1 cellular context compared by ENCODE assay signal in the genomic region with DNA sequence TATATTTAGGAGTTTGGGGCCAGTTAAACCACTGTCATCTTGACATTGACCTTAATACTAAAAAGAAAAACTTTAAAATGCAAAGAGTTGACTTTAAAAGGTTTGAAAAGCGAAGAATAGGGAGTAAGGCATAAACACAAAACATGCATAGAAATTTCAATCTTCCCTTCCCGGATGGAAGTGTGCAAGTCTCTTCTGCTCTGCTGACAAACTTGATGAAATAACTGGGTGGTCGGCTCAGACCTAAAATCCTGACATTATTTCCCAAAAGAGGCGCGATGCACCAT.
TF ChIP-seq lines count a peak whose summit lies in the region.

No MANE protein-coding gene starts in this region.

TF ChIP-seq in A549, 52 proteins besides CTCF, POLR2A, EP300 and RAD21 (continued from another document):
- TF ChIP-seq, protein P1, sequence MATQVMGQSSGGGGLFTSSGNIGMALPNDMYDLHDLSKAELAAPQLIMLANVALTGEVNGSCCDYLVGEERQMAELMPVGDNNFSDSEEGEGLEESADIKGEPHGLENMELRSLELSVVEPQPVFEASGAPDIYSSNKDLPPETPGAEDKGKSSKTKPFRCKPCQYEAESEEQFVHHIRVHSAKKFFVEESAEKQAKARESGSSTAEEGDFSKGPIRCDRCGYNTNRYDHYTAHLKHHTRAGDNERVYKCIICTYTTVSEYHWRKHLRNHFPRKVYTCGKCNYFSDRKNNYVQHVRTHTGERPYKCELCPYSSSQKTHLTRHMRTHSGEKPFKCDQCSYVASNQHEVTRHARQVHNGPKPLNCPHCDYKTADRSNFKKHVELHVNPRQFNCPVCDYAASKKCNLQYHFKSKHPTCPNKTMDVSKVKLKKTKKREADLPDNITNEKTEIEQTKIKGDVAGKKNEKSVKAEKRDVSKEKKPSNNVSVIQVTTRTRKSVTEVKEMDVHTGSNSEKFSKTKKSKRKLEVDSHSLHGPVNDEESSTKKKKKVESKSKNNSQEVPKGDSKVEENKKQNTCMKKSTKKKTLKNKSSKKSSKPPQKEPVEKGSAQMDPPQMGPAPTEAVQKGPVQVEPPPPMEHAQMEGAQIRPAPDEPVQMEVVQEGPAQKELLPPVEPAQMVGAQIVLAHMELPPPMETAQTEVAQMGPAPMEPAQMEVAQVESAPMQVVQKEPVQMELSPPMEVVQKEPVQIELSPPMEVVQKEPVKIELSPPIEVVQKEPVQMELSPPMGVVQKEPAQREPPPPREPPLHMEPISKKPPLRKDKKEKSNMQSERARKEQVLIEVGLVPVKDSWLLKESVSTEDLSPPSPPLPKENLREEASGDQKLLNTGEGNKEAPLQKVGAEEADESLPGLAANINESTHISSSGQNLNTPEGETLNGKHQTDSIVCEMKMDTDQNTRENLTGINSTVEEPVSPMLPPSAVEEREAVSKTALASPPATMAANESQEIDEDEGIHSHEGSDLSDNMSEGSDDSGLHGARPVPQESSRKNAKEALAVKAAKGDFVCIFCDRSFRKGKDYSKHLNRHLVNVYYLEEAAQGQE (IDR thresholded peaks at IDR 0.05) = no peak
- TF ChIP-seq HDAC2 (IDR thresholded peaks at IDR 0.05) = no peak
